9 cellular contexts compared by ENCODE assay signal in genomic region chr4:184459413-184459812, GRCh38. TPM values are rescaled to one million over a fixed set of nuclear protein-coding genes. Genes with fewer than 3 reads are reported as not detected.
DNase-seq lines count a peak whose midpoint lies in the region; ATAC-seq and TF ChIP-seq lines count a peak whose summit lies in the region.
"Had no signal": no experiment of that assay in that cellular context is flagged by ENCODE, and none has a peak within 500 bp of the region (broad histone marks: within the 10 kb centered on the region; RNA-seq: fewer than 3 reads in every experiment).

No MANE protein-coding gene starts in this region.

- H3K36me3 ChIP-seq in BLaER1 treated with 17β-estradiol and CSF1 and Interleukin-3, amounts not matched to agents 10 nM and 100 nM = peaks cover 0 to 26% (median 14%) of the 10 kb centered on the region in 11 experiments; a peak in 14 of 22 replicates
- no peaks in the 10 kb centered on the region for H3K36me3 ChIP-seq in colonic mucosa
- H3K36me3 ChIP-seq in H7 (replicated peaks; ENCODE audit: control insufficient read depth, insufficient read depth, low read length) = no peaks in the 10 kb centered on the region

- H3K9me3 Mint-ChIP-seq in IgD-negative memory B cell (no peaks in the 10 kb centered on the region), memory B cell (no peaks in the 10 kb centered on the region)
- no peaks in the 10 kb centered on the region for H3K9me3 Mint-ChIP-seq in activated naive CD8-positive, alpha-beta T cell treated with anti-CD3 and anti-CD28 coated beads, Interleukin-2, amount 10 ng/mL, durations not matched to agents 7 days and 5 days

- peak overlapping the region in 1 of 4 donors; percentile 55 for H3K4me3 Mint-ChIP-seq in IgD-negative memory B cell
- H3K4me3 Mint-ChIP-seq in activated naive CD8-positive, alpha-beta T cell treated with anti-CD3 and anti-CD28 coated beads, Interleukin-2, amount 10 ng/mL, durations not matched to agents 7 days and 5 days = peak overlapping the region; percentile 17
- no peak overlapping the region for H3K4me3 Mint-ChIP-seq in memory B cell

- H3K4me1 ChIP-seq in BLaER1 treated with 17β-estradiol and CSF1 and Interleukin-3, amounts not matched to agents 10 nM and 100 nM = peaks cover 61 to 76% (median 71%) of the 10 kb centered on the region in 10 experiments
- no peaks in the 10 kb centered on the region for H3K4me1 ChIP-seq in colonic mucosa

- ATAC-seq in activated naive CD8-positive, alpha-beta T cell treated with anti-CD3 and anti-CD28 coated beads, Interleukin-2, amount 10 ng/mL, durations not matched to agents 7 days and 5 days (ENCODE audit: low read depth) = no peak
- ATAC-seq in memory B cell (ENCODE audit: low read depth) (no peak), HG02840 (IDR thresholded peaks at IDR 0.05; ENCODE audit: low FRiP score, unreplicated experiment) (no peak)

- peaks cover 2% of the 10 kb centered on the region for H3K36me3 Mint-ChIP-seq in IgD-negative memory B cell
- H3K36me3 Mint-ChIP-seq in activated naive CD8-positive, alpha-beta T cell treated with anti-CD3 and anti-CD28 coated beads, Interleukin-2, amount 10 ng/mL, durations not matched to agents 7 days and 5 days = peaks cover 32% of the 10 kb centered on the region
- peaks cover 7% of the 10 kb centered on the region for H3K36me3 Mint-ChIP-seq in memory B cell

- H3K27ac ChIP-seq in BLaER1 treated with 17β-estradiol and CSF1 and Interleukin-3, amounts not matched to agents 10 nM and 100 nM = 0 out of 22 replicates have a peak overlapping the region, but pooled peaks of 1 of the 11 experiments have one; percentile 21
- no peak overlapping the region for H3K27ac ChIP-seq in colonic mucosa

- peak overlapping the region in 2 of 3 donors; percentile 3 to 51 for H3K27ac Mint-ChIP-seq in IgD-negative memory B cell
- no peak overlapping the region for H3K27ac Mint-ChIP-seq in activated naive CD8-positive, alpha-beta T cell treated with anti-CD3 and anti-CD28 coated beads, Interleukin-2, amount 10 ng/mL, durations not matched to agents 7 days and 5 days
- H3K27ac Mint-ChIP-seq in memory B cell = peak overlapping the region; percentile 84

- intact Hi-C loops in colonic mucosa (cut with DNase I) = loop anchor here (10.0 kb wide), 1 partner anchor 65 kb away; no protein-coding TSS in a partner anchor

- no peak overlapping the region for H3K4me3 ChIP-seq in BLaER1 treated with 17β-estradiol and CSF1 and Interleukin-3, amounts not matched to agents 10 nM and 100 nM
- H3K4me3 ChIP-seq in colonic mucosa = no peak overlapping the region
- no peak overlapping the region for H3K4me3 ChIP-seq in H7 (ENCODE audit: insufficient read depth, low read depth, low read length)

- POLR2A ChIA-PET in activated naive CD8-positive, alpha-beta T cell treated with anti-CD3 and anti-CD28 coated beads, Interleukin-2, amount 10 ng/mL, durations not matched to agents 7 days and 5 days (lab: Charles Lee) = no interaction called here

- H3K27me3 Mint-ChIP-seq in IgD-negative memory B cell (peaks cover 2% of the 10 kb centered on the region), memory B cell (no peaks in the 10 kb centered on the region)
- no peaks in the 10 kb centered on the region for H3K27me3 Mint-ChIP-seq in activated naive CD8-positive, alpha-beta T cell treated with anti-CD3 and anti-CD28 coated beads, Interleukin-2, amount 10 ng/mL, durations not matched to agents 7 days and 5 days

- H3K4me1 Mint-ChIP-seq in IgD-negative memory B cell (peaks cover 63 to 83% (median 79%) of the 10 kb centered on the region in 3 donors), memory B cell (peaks cover 64% of the 10 kb centered on the region)
- H3K4me1 Mint-ChIP-seq in activated naive CD8-positive, alpha-beta T cell treated with anti-CD3 and anti-CD28 coated beads, Interleukin-2, amount 10 ng/mL, durations not matched to agents 7 days and 5 days = peaks cover 52% of the 10 kb centered on the region

- DNase-seq in activated naive CD8-positive, alpha-beta T cell treated with anti-CD3 and anti-CD28 coated beads, Interleukin-2, amount 10 ng/mL, durations not matched to agents 7 days and 5 days = no peak
- no peak for DNase-seq in memory B cell (ENCODE audit: low spot score in 2 of 2)
- DNase-seq in colonic mucosa = no peak
- DNase-seq in H7 = no peak
- no peak for DNase-seq in DMS79 treated with DMSO at 0.1 percent for 48 hours (lab: John Stamatoyannopoulos, UW)
- DNase-seq: NCI-H1930 had no signal

- no peaks in the 10 kb centered on the region for H3K27me3 ChIP-seq in BLaER1 treated with 17β-estradiol and CSF1 and Interleukin-3, amounts not matched to agents 10 nM and 100 nM
- H3K27me3 ChIP-seq in colonic mucosa (no peaks in the 10 kb centered on the region), H7 (ENCODE audit: control insufficient read depth, insufficient read depth, low read length) (no peaks in the 10 kb centered on the region)

- peak overlapping the region; percentile 64 to 87 (median 77) for H3K4me2 ChIP-seq in BLaER1 treated with 17β-estradiol and CSF1 and Interleukin-3, amounts not matched to agents 10 nM and 100 nM

- no peaks in the 10 kb centered on the region for H3K9me3 ChIP-seq in BLaER1 treated with 17β-estradiol and CSF1 and Interleukin-3, amounts not matched to agents 10 nM and 100 nM (replicated peaks in 1 of 11)
- H3K9me3 ChIP-seq in colonic mucosa = no peaks in the 10 kb centered on the region

- 0 out of 22 replicates have a peak overlapping the region, but pooled peaks of 1 of the 11 experiments have one; percentile 13 for H3K9ac ChIP-seq in BLaER1 treated with 17β-estradiol and CSF1 and Interleukin-3, amounts not matched to agents 10 nM and 100 nM
- no peak overlapping the region for H3K9ac ChIP-seq in colonic mucosa (ENCODE audit: low read depth in 2 of 2, low read length in 2 of 2)

- H4K20me1 ChIP-seq in BLaER1 treated with 17β-estradiol and CSF1 and Interleukin-3, amounts not matched to agents 10 nM and 100 nM = peaks cover 13 to 93% (median 67%) of the 10 kb centered on the region in 11 experiments; a peak in 20 of 22 replicates

- TF ChIP-seq CTCF in colonic mucosa (IDR thresholded peaks at IDR 0.05) = no peak

RNA-seq across cellular contexts. Expression of gene IRF2, which starts 14.9 kb away (rescaled TPM):
- polyA plus RNA-seq in IgD-negative memory B cell = 105 TPM
- 10 to 100 TPM; 72.0 to 73.2 TPM for total RNA-seq in activated naive CD8-positive, alpha-beta T cell treated with anti-CD3 and anti-CD28 coated beads, Interleukin-2, amount 10 ng/mL, durations not matched to agents 7 days and 5 days
- total RNA-seq in colonic mucosa = 10 to 100 TPM; 36.2 to 61.9 TPM
- 11.9 and 14.8 TPM in 2 replicates for total RNA-seq in H7 (2014; rRNA removed; shearing (Covaris generic))
